Comparison of ENCODE assay signal across 30 cellular contexts in the genomic region with DNA sequence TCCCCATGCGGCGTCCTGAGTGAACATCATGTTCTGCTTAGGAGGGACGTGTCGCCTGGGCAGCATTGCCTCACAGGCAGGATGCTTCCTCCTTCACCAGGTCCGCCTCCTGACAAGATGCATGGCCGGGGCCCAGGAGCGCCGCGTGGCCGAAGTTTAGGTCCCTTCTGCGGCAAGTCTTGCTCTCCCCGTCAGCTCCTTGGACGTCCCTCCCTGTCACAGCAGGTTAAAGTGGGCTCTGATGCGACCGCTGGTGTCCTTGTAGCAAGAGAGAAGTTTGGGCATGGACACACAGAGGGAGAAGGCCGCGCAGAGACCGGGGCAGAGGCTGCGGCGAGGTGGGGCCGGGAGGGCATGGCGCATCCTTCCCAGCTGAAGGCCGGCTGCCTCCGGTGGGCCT. TPM values are rescaled to one million over a fixed set of nuclear protein-coding genes. Genes with fewer than 3 reads are reported as not detected.
"Had no signal": no experiment of that assay in that cellular context is flagged by ENCODE, and none has a peak within 500 bp of the region (broad histone marks: within the 10 kb centered on the region; RNA-seq: fewer than 3 reads in every experiment).

No MANE protein-coding gene starts in this region.

- H3K9me3 ChIP-seq: adrenal gland, ascending aorta, body of pancreas had no signal

- H3K4me1 ChIP-seq: adrenal gland, ascending aorta, body of pancreas, breast epithelium had no signal

- H3K27me3 ChIP-seq: ascending aorta, body of pancreas, brain microvascular endothelial cell had no signal

- H3K36me3 ChIP-seq: adrenal gland, ascending aorta, brain microvascular endothelial cell, breast epithelium, cardiac muscle cell had no signal

- H3K4me3 ChIP-seq: adrenal gland, ascending aorta, body of pancreas, breast epithelium, cardiac muscle cell had no signal

- DNase-seq: activated effector memory CD4-positive, alpha-beta T cell treated with anti-CD3 and anti-CD28 coated beads, Interleukin-2, amount 50 U/mL, for 16 hours; activated effector memory CD4-positive, alpha-beta T cell treated with Interleukin-2 at 50 U/mL for 16 hours; activated gamma-delta T cell; activated gamma-delta T cell treated with Interleukin-2 at 50 U/mL for 16 hours; activated naive CD4-positive, alpha-beta T cell; activated naive CD4-positive, alpha-beta T cell treated with anti-CD3 and anti-CD28 coated beads for 36 hours; activated naive CD4-positive, alpha-beta T cell treated with anti-CD3 and anti-CD28 coated beads, Interleukin-2, amount 10 ng/mL, durations not matched to agents 7 days and 5 days; activated naive CD4-positive, alpha-beta T cell treated with anti-CD3 and anti-CD28 coated beads, Interleukin-2, amount 50 U/mL, for 16 hours; activated naive CD4-positive, alpha-beta T cell treated with Interleukin-2 at 50 U/mL for 16 hours; activated naive CD8-positive, alpha-beta T cell treated with anti-CD3 and anti-CD28 coated beads for 36 hours; activated naive CD8-positive, alpha-beta T cell treated with anti-CD3 and anti-CD28 coated beads, Interleukin-2, amount 10 ng/mL, durations not matched to agents 7 days and 5 days; activated naive CD8-positive, alpha-beta T cell treated with anti-CD3 and anti-CD28 coated beads, Interleukin-2, amount 50 U/mL, for 24 hours; activated T-cell treated with anti-CD3 and anti-CD28 coated beads, Interleukin-2, amount 50 U/mL, for 1 hour; activated T-cell treated with anti-CD3 and anti-CD28 coated beads, Interleukin-2, amount 50 U/mL, for 24 hours; activated T-cell treated with anti-CD3 and anti-CD28 coated beads, Interleukin-2, amount 50 U/mL, for 4 hours; activated T-cell treated with anti-CD3 and anti-CD28 coated beads, Interleukin-2, amount 50 U/mL, for 48 hours; activated T-cell treated with anti-CD3 and anti-CD28 coated beads, Interleukin-2, amount 50 U/mL, for 72 hours; adrenal gland; amniotic stem cell; amygdala; anterior cingulate cortex; aorta; body of pancreas; brain microvascular endothelial cell; caudate nucleus; central memory CD4-positive, alpha-beta T cell; cerebellar nuclear complex had no signal

- H3K27ac ChIP-seq: adrenal gland, ascending aorta, body of pancreas, brain microvascular endothelial cell, breast epithelium, cardiac muscle cell had no signal

RNA-seq across cellular contexts. Expression of a gene that starts 9.4 kb away (rescaled TPM):
- polyA plus RNA-seq: aorta had no signal
